In the genomic region with DNA sequence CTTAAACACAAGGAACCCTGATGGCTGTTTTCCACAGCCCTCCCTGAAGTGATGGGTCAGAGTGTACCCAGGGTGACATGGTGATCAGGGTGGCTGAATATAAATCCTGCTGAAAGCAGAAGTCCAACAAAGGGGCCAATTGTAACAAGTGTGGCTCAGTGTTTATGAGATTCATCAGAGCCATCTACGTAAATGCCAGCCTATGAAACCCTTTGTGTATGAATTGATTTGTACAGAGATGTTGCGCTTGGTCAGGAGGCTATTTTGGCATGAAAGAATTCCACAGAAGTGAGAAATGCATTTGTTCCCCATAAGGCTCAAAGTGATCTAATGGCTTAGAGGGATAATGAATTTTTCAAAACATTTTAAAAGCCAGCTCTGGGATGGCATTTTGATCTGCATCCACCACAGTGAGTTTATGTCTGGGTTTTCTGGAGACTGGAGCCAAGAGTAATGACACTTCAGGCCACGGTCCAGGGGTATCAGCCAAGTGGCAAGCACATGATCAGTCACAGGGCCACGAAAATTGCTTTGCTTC, we compare ENCODE assay signal across 17 cellular contexts. TPM values are rescaled to one million over a fixed set of nuclear protein-coding genes. Genes with fewer than 3 reads are reported as not detected.
DNase-seq lines count a peak whose midpoint lies in the region; ATAC-seq, FAIRE-seq and TF ChIP-seq lines count a peak whose summit lies in the region.
"Had no signal": no experiment of that assay in that cellular context is flagged by ENCODE, and none has a peak within 500 bp of the region (broad histone marks: within the 10 kb centered on the region; RNA-seq: fewer than 3 reads in every experiment).

No MANE protein-coding gene starts in this region.

- no peaks in the 10 kb centered on the region for H4K20me1 ChIP-seq in GM23338 (replicated peaks; ENCODE audit: insufficient read depth)

- no peak overlapping the region for H3K4me2 ChIP-seq in GM23338

- H3K4me3 ChIP-seq in AG10803 (ENCODE audit: low read length) (no peak overlapping the region), ascending aorta (no peak overlapping the region), sigmoid colon (no peak overlapping the region), GM23338 (no peak overlapping the region), small intestine (ENCODE audit: low read depth in 1 of 2, low read length in 2 of 2) (no peak overlapping the region)

- peak; percentile 31 for DNase-seq in AG10803 (ENCODE audit: low read depth)
- peak in 1 of 2 donors; percentile 81 for DNase-seq in ascending aorta (ENCODE audit: low spot score in 2 of 2)
- DNase-seq in islet precursor cell: peak; percentile 22
- peak; percentile 88 for DNase-seq in sigmoid colon
- DNase-seq in GM23338 (ENCODE audit: low spot score): no peak
- DNase-seq in DMS153 treated with DMSO at 0.1 percent for 48 hours (lab: John Stamatoyannopoulos, UW; ENCODE audit: unreplicated experiment): no peak
- no peak for DNase-seq in small intestine
- DNase-seq: ACHN; activated CD4-positive, alpha-beta T cell treated with anti-CD3 and anti-CD28 coated beads for 4 hours; activated T-cell treated with anti-CD3 and anti-CD28 coated beads, Interleukin-2, amount 50 U/mL, for 1 hour; dermis blood vessel endothelial cell; NCI-H2081 treated with DMSO at 0.1 percent for 48 hours; T-helper 17 cell had no signal

- no peak for TF ChIP-seq POLR2A in sigmoid colon (IDR thresholded peaks at IDR 0.05)

- no peak overlapping the region for H2AFZ ChIP-seq in GM23338

- FAIRE-seq in small intestine (lab: Jason Lieb, UNC): no peak
- FAIRE-seq: D721Med, H1 had no signal

- H3K4me1 ChIP-seq in ascending aorta (peaks cover 3 to 55% of the 10 kb centered on the region in 2 donors), sigmoid colon (peaks cover 0 to 88% (median 61%) of the 10 kb centered on the region in 4 donors), GM23338 (ENCODE audit: insufficient read depth) (peaks cover 23% of the 10 kb centered on the region), small intestine (ENCODE audit: control insufficient read depth in 2 of 2, insufficient read depth in 1 of 2, low read depth in 1 of 2, low read length in 1 of 2) (no peaks in the 10 kb centered on the region)

- H3K9me2 ChIP-seq in GM23338 (ENCODE audit: insufficient read depth): no peaks in the 10 kb centered on the region

- peak; percentile 92 to 98 (median 96) for TF ChIP-seq EP300 in sigmoid colon (IDR thresholded peaks at IDR 0.05)

- H3K4me3 Mint-ChIP-seq in GM23338: no peak overlapping the region
- H3K4me3 Mint-ChIP-seq: memory B cell, T-helper 17 cell had no signal

- H3K36me3 Mint-ChIP-seq in GM23338 (ENCODE audit: low read depth): no peaks in the 10 kb centered on the region
- H3K36me3 Mint-ChIP-seq: memory B cell had no signal

- H3K36me3 ChIP-seq in ascending aorta (peaks cover 0 to 8% of the 10 kb centered on the region in 2 donors), sigmoid colon (peaks cover 0 to 5% (median 0%) of the 10 kb centered on the region in 4 donors), GM23338 (ENCODE audit: insufficient read depth) (no peaks in the 10 kb centered on the region), small intestine (ENCODE audit: control insufficient read depth in 2 of 2, insufficient read depth in 2 of 2, low read length in 2 of 2) (no peaks in the 10 kb centered on the region)

- ATAC-seq in GM23338 (no peak), GM19452 (IDR thresholded peaks at IDR 0.05; ENCODE audit: unreplicated experiment) (no peak)
- ATAC-seq: T-helper 17 cell had no signal

- H3K27me3 Mint-ChIP-seq in GM23338 (ENCODE audit: insufficient read depth, low read depth, poor library complexity): no peaks in the 10 kb centered on the region

- H3K27ac ChIP-seq in ascending aorta (peak overlapping the region; percentile 78 to 83), sigmoid colon (peak overlapping the region; percentile 87 to 95 (median 88)), GM23338 (ENCODE audit: low read depth) (no peak overlapping the region), small intestine (ENCODE audit: low read depth in 1 of 2, low read length in 1 of 2) (no peak overlapping the region)

- no peak for TF ChIP-seq CTCF in AG10803 (conservative IDR thresholded peaks at IDR 0.05; ENCODE audit: low read length)
- no peak for TF ChIP-seq CTCF in ascending aorta (IDR thresholded peaks at IDR 0.05)
- no peak for TF ChIP-seq CTCF in sigmoid colon (IDR thresholded peaks at IDR 0.05)
- no peak for TF ChIP-seq CTCF in GM23338 (conservative IDR thresholded peaks at IDR 0.05; ENCODE audit: low read depth in 2 of 2)

- H3K4me1 Mint-ChIP-seq in GM23338: peaks cover 22% of the 10 kb centered on the region
- H3K4me1 Mint-ChIP-seq: memory B cell had no signal

- no peaks in the 10 kb centered on the region for H3F3A ChIP-seq in GM23338 (replicated peaks; ENCODE audit: low read depth)

- no peak overlapping the region for H3K27ac Mint-ChIP-seq in GM23338
- H3K27ac Mint-ChIP-seq: memory B cell, T-helper 17 cell had no signal

- no peaks in the 10 kb centered on the region for H3K9me3 ChIP-seq in ascending aorta
- H3K9me3 ChIP-seq in sigmoid colon: no peaks in the 10 kb centered on the region
- H3K9me3 ChIP-seq in small intestine (ENCODE audit: control insufficient read depth, low read depth): no peaks in the 10 kb centered on the region

- H3K79me2 ChIP-seq in GM23338 (replicated peaks; ENCODE audit: insufficient read depth): peaks cover 3% of the 10 kb centered on the region; the same call in 1 of the 2 replicates

- WGBS in sigmoid colon, 2 donors: 77 to 84% methylated on average over 4 of the region's 4 CpGs
- 66 to 77% (median 66%) methylated on average over 4 of the region's 4 CpGs for WGBS in small intestine, 3 donors

- intact Hi-C loops in ascending aorta (cut with DNase I): loop anchor here (2.0 kb wide), 1 partner anchor 17 kb away; no protein-coding TSS in a partner anchor
- intact Hi-C loops in sigmoid colon (cut with DNase I): loop anchor here (2.0 kb wide), 1 partner anchor 57 kb away; no protein-coding TSS in a partner anchor

- no peaks in the 10 kb centered on the region for H3K9me3 Mint-ChIP-seq in GM23338
- H3K9me3 Mint-ChIP-seq: memory B cell had no signal

- H3K27me3 ChIP-seq in ascending aorta (no peaks in the 10 kb centered on the region), sigmoid colon (no peaks in the 10 kb centered on the region), GM23338 (ENCODE audit: insufficient read depth) (no peaks in the 10 kb centered on the region), small intestine (ENCODE audit: control insufficient read depth in 2 of 2, insufficient read depth in 2 of 2, low read length in 2 of 2) (no peaks in the 10 kb centered on the region)

TF ChIP-seq in GM23338, 12 proteins besides CTCF, POLR2A, EP300 and RAD21:
- no peak for TF ChIP-seq JUNB (IDR thresholded peaks at IDR 0.05; ENCODE audit: unreplicated experiment)
- no peak for TF ChIP-seq EZH2phosphoT487 (IDR thresholded peaks at IDR 0.05; ENCODE audit: unreplicated experiment)

RNA-seq across cellular contexts. Expression of a gene that starts 12.4 kb away (rescaled TPM):
- 200 TPM for total RNA-seq in ascending aorta
- 100 to 1,000 TPM; 440 to 536 (median 490) TPM for total RNA-seq in sigmoid colon
- polyA plus RNA-seq in sigmoid colon: 10 to 100 TPM in 1 of 3 donors, 1 to 10 TPM in 2; 7.4 to 32.2 (median 8.4) TPM
- total RNA-seq in GM23338 (2014; rRNA removed; shearing (Covaris generic)): 22.5 and 26.5 TPM in 2 replicates
- 9.1 and 10.6 TPM in 2 replicates for polyA plus RNA-seq in GM23338 (2016; fragmentation: Nextera tagmentation; extraction: Ambion mirVana)
- polyA plus RNA-seq in small intestine: 10 to 100 TPM in 1 of 3 donors, 1 to 10 TPM in 2; 1.1 to 13.5 (median 1.6) TPM

Comparison
In these comparisons a context has a peak if more than half of its experiments do, and no peak if none do; other contexts are left out.
1. DNase-seq: peak in AG10803 (single experiment), islet precursor cell (single experiment) and sigmoid colon (single experiment); none in GM23338 (single experiment), DMS153 treated with DMSO at 0.1 percent for 48 hours (single experiment) and small intestine (single experiment).
2. H3K27ac ChIP-seq: peak in ascending aorta (2 of 2) and sigmoid colon (4 of 4); none in GM23338 (single experiment) and small intestine (0 of 2).